ENCODE assay signal across 1 cellular context in the genomic region with DNA sequence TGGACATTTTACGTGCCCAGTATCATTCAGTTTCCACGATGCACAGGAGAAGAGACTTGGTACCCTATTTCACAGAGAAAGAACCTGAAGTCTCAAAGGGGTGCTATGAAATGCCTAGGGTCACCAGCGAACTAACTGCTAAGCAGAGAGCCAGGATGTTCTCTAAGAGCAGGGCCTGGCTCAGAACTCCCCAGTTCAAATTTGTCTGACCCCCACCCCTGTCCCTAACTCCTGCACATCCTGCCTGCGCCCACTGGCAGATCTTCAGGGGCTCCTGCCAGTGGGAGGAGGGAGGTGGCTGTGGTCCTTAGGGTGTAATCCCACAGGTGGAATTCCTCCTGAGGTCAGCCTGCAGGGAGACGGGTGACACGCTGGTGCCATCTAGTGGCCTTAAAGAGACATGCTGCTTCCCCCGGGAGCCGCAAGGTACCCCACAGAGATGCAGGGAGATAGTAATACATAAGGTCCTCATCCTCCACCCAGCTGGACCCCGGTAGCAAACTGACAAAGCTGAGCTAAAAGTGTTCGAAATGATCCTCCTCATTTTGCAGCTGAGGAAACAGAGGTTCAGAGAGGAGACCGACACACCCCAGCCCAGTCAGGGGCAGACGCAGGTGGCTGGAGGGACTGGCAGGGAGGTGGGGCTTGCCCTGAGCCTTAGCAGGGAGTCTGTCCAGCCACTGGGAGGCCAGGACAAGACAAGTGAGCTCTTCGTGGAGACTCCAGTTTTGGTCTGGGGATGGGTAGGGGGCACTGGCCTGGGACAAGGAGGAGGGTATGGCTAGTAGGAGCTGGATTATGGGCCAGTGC.
TF ChIP-seq lines count a peak whose summit lies in the region.

No MANE protein-coding gene starts in this region.

TF ChIP-seq in IMR-90, 13 proteins besides CTCF, POLR2A, EP300 and RAD21 (continued from another document):
- TF ChIP-seq, protein P1, sequence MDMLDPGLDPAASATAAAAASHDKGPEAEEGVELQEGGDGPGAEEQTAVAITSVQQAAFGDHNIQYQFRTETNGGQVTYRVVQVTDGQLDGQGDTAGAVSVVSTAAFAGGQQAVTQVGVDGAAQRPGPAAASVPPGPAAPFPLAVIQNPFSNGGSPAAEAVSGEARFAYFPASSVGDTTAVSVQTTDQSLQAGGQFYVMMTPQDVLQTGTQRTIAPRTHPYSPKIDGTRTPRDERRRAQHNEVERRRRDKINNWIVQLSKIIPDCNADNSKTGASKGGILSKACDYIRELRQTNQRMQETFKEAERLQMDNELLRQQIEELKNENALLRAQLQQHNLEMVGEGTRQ (IDR thresholded peaks at IDR 0.05; ENCODE audit: low read depth, low read length), result no peak
- TF ChIP-seq MAZ (IDR thresholded peaks at IDR 0.05; ENCODE audit: borderline replicate concordance, low read depth, low read length), result 0 out of 2 replicates have a peak, but pooled peaks have one; percentile 29
- no peak for TF ChIP-seq MXI1 (IDR thresholded peaks at IDR 0.05; ENCODE audit: borderline replicate concordance, low read depth, low read length)
- peak; percentile 93 for TF ChIP-seq SMC3 (IDR thresholded peaks at IDR 0.05; ENCODE audit: low read depth, low read length)
- TF ChIP-seq RCOR1 (IDR thresholded peaks at IDR 0.05; ENCODE audit: insufficient replicate concordance, low read length), result no peak
TF ChIP-seq in IMR-90: peak in this region for 2.
